ENCODE assay signal across 11 cellular contexts in the genomic region with DNA sequence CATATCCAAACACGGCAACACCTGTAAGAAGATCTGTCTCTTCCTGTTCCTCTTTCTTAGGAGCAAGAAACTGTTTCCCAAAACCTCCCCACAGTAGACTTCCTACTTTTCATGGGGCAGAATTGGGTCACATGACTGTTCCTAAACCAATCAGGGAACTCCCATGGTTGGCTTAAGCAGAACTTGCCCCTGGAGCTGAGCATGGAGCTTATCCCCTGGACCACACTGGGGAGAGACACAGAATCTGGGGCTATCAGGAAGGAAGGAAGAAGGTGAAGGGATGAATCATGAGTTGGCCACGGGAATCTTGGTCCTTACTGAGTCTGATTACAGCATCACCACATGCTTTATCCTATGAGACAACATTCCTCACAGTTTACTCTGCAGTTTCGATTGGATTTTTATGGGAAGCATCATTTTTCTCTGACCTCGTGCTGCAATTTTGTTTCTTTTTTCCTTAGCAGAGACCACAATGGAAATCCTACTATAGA.
DNase-seq lines count a peak whose midpoint lies in the region; ATAC-seq, FAIRE-seq and TF ChIP-seq lines count a peak whose summit lies in the region.
"Had no signal": no experiment of that assay in that cellular context is flagged by ENCODE, and none has a peak within 500 bp of the region (broad histone marks: within the 10 kb centered on the region; RNA-seq: fewer than 3 reads in every experiment).

No MANE protein-coding gene starts in this region.

- no peaks in the 10 kb centered on the region for H3K79me2 ChIP-seq in OCI-LY3 (ENCODE audit: low read length)
- no peaks in the 10 kb centered on the region for H3K79me2 ChIP-seq in endothelial cell of umbilical vein (ENCODE audit: control insufficient read depth, insufficient read depth, low read length)

- H3K36me3 ChIP-seq in OCI-LY3 (replicated peaks; ENCODE audit: low read depth, low read length) (no peaks in the 10 kb centered on the region), endothelial cell of umbilical vein (ENCODE audit: control insufficient read depth in 2 of 2, extremely low read depth in 1 of 2, insufficient read depth in 2 of 2, low read length in 2 of 2) (no peaks in the 10 kb centered on the region), prostate gland (no peaks in the 10 kb centered on the region)

- H3K9me1 ChIP-seq in endothelial cell of umbilical vein (replicated peaks; ENCODE audit: control insufficient read depth, extremely low read depth, insufficient read depth, low read length): no peaks in the 10 kb centered on the region

- H4K20me1 ChIP-seq in OCI-LY3 (ENCODE audit: insufficient read depth, low read length): no peaks in the 10 kb centered on the region
- H4K20me1 ChIP-seq in endothelial cell of umbilical vein (replicated peaks; ENCODE audit: control insufficient read depth, extremely low read depth, insufficient read depth, low read length): no peaks in the 10 kb centered on the region

- H3K27me3 ChIP-seq in OCI-LY3 (ENCODE audit: low read depth, low read length) (no peaks in the 10 kb centered on the region), endothelial cell of umbilical vein (ENCODE audit: control insufficient read depth in 2 of 2, insufficient read depth in 2 of 2, low read length in 2 of 2) (no peaks in the 10 kb centered on the region), prostate gland (replicated peaks; ENCODE audit: insufficient read depth) (no peaks in the 10 kb centered on the region)

- TF ChIP-seq POLR2A in endothelial cell of umbilical vein (IDR thresholded peaks at IDR 0.05; ENCODE audit: low read depth, low read length) (no peak), prostate gland (IDR thresholded peaks at IDR 0.05) (no peak)

- POLR2A ChIA-PET in endothelial cell of umbilical vein (lab: Charles Lee): no interaction called here

- H3K4me3 ChIP-seq in OCI-LY3 (ENCODE audit: low read length) (no peak overlapping the region), endothelial cell of umbilical vein (replicated peaks in 1 of 3; ENCODE audit: insufficient read depth in 1 of 3, low read depth in 1 of 3, low read length in 3 of 3) (no peak overlapping the region), prostate gland (no peak overlapping the region)

- H3K4me2 ChIP-seq in OCI-LY3 (ENCODE audit: low read length) (no peak overlapping the region; the same call in 1 of the 2 replicates), endothelial cell of umbilical vein (ENCODE audit: insufficient read depth, low read length) (no peak overlapping the region)

- H3K27me3 Mint-ChIP-seq in stimulated activated memory B cell treated with anti-CD40 and anti-IgM and Interleukin-4, amounts not matched to agents 10 μg/mL and 1 μg/mL and 100 μg/mL, for 72 hours: peaks cover 19% of the 10 kb centered on the region

- no peak for TF ChIP-seq CTCF in OCI-LY3 (IDR thresholded peaks at IDR 0.05; ENCODE audit: low read depth, low read length)
- no peak for TF ChIP-seq CTCF in endothelial cell of umbilical vein (IDR thresholded peaks at IDR 0.05; ENCODE audit: extremely low read depth in 1 of 2, insufficient read depth in 1 of 2, low read depth in 1 of 2, low read length in 2 of 2)
- TF ChIP-seq CTCF in prostate gland (IDR thresholded peaks at IDR 0.05): no peak

- H3K9me3 Mint-ChIP-seq in stimulated activated memory B cell treated with anti-CD40 and anti-IgM and Interleukin-4, amounts not matched to agents 10 μg/mL and 1 μg/mL and 100 μg/mL, for 72 hours: no peaks in the 10 kb centered on the region
- H3K9me3 Mint-ChIP-seq: T-helper 1 cell treated with Interleukin-12 subunit alpha and Interleukin-12 subunit beta and Interleukin-4 antibody, amounts not matched to agents 30 μg/mL and 1 μg/mL, for 36 hours had no signal

- intact Hi-C loops in endothelial cell of umbilical vein (cut with micrococcal nuclease): loop anchor here (5.0 kb wide), 1 partner anchor 1895 kb away; no protein-coding TSS in a partner anchor
- intact Hi-C loops in prostate gland (cut with DNase I): loop anchor here (5.0 kb wide), 1 partner anchor 45 kb away; no protein-coding TSS in a partner anchor

- no peaks in the 10 kb centered on the region for H3K4me1 ChIP-seq in OCI-LY3 (ENCODE audit: low read length)
- H3K4me1 ChIP-seq in endothelial cell of umbilical vein (ENCODE audit: control insufficient read depth, extremely low read depth, insufficient read depth, low read length): peaks cover 3% of the 10 kb centered on the region
- peaks cover 7% of the 10 kb centered on the region for H3K4me1 ChIP-seq in prostate gland (replicated peaks)

- H3K36me3 Mint-ChIP-seq in stimulated activated memory B cell treated with anti-CD40 and anti-IgM and Interleukin-4, amounts not matched to agents 10 μg/mL and 1 μg/mL and 100 μg/mL, for 72 hours: no peaks in the 10 kb centered on the region

- ATAC-seq in stimulated activated memory B cell treated with anti-CD40 and anti-IgM and Interleukin-4, amounts not matched to agents 10 μg/mL and 1 μg/mL and 100 μg/mL, for 72 hours: no peak
- no peak for ATAC-seq in GM21390 (IDR thresholded peaks at IDR 0.05; ENCODE audit: unreplicated experiment)

- WGBS in prostate gland: 32% methylated on average over 4 of the region's 4 CpGs

- CTCF ChIA-PET in endothelial cell of umbilical vein (lab: Charles Lee): no interaction called here

- no TSS peak for BruUV-seq in endothelial cell of umbilical vein (replicated peaks; lab: Mats Ljungman, UMichigan)

- DNase-seq in Daoy (ENCODE audit: low read depth) (peak; percentile 89), endothelial cell of umbilical vein (ENCODE audit: low read depth, low spot score) (peak; percentile 28), prostate gland (ENCODE audit: low spot score) (no peak), HuH-7.5 (ENCODE audit: low spot score) (no peak), ureter (ENCODE audit: low spot score) (no peak)
- DNase-seq: activated naive CD4-positive, alpha-beta T cell treated with anti-CD3 and anti-CD28 coated beads, Interleukin-2, amount 50 U/mL, for 16 hours; kidney had no signal

- H2AFZ ChIP-seq in OCI-LY3 (ENCODE audit: low read depth, low read length) (0 out of 2 replicates have a peak overlapping the region, but pooled peaks have one; percentile 39), endothelial cell of umbilical vein (ENCODE audit: low read depth, low read length) (peak overlapping the region; percentile 4)

- no peak overlapping the region for H3K4me3 Mint-ChIP-seq in stimulated activated memory B cell treated with anti-CD40 and anti-IgM and Interleukin-4, amounts not matched to agents 10 μg/mL and 1 μg/mL and 100 μg/mL, for 72 hours
- H3K4me3 Mint-ChIP-seq: T-helper 1 cell treated with Interleukin-12 subunit alpha and Interleukin-12 subunit beta and Interleukin-4 antibody, amounts not matched to agents 30 μg/mL and 1 μg/mL, for 36 hours had no signal

- no peak overlapping the region for H3K27ac Mint-ChIP-seq in stimulated activated memory B cell treated with anti-CD40 and anti-IgM and Interleukin-4, amounts not matched to agents 10 μg/mL and 1 μg/mL and 100 μg/mL, for 72 hours
- H3K27ac Mint-ChIP-seq: T-helper 1 cell treated with Interleukin-12 subunit alpha and Interleukin-12 subunit beta and Interleukin-4 antibody, amounts not matched to agents 30 μg/mL and 1 μg/mL, for 36 hours had no signal

- peaks cover 7% of the 10 kb centered on the region for H3K4me1 Mint-ChIP-seq in stimulated activated memory B cell treated with anti-CD40 and anti-IgM and Interleukin-4, amounts not matched to agents 10 μg/mL and 1 μg/mL and 100 μg/mL, for 72 hours

- H3K27ac ChIP-seq in OCI-LY3 (ENCODE audit: low read length) (no peak overlapping the region), endothelial cell of umbilical vein (ENCODE audit: insufficient read depth, low read depth, low read length) (no peak overlapping the region), prostate gland (peak overlapping the region; percentile 58 to 69)

- FAIRE-seq in endothelial cell of umbilical vein (lab: Jason Lieb, UNC): peak; percentile 80
- FAIRE-seq: kidney had no signal

- H3K9me3 ChIP-seq in OCI-LY3 (ENCODE audit: insufficient read depth, low read length) (no peaks in the 10 kb centered on the region), endothelial cell of umbilical vein (replicated peaks; ENCODE audit: control insufficient read depth, insufficient read depth, low read length) (no peaks in the 10 kb centered on the region), prostate gland (no peaks in the 10 kb centered on the region)

- H3K9ac ChIP-seq in OCI-LY3 (ENCODE audit: low read length) (no peak overlapping the region), endothelial cell of umbilical vein (replicated peaks; ENCODE audit: extremely low read depth, insufficient read depth, low read length) (no peak overlapping the region)

- dilution Hi-C loops in endothelial cell of umbilical vein (cut with MboI; ENCODE audit: extremely low pct_ligation_motif_present, low sequenced_read_pairs): no loop called here

TF ChIP-seq in endothelial cell of umbilical vein, 7 proteins besides CTCF, POLR2A, EP300 and RAD21:
- TF ChIP-seq, protein P1, sequence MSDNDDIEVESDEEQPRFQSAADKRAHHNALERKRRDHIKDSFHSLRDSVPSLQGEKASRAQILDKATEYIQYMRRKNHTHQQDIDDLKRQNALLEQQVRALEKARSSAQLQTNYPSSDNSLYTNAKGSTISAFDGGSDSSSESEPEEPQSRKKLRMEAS (IDR thresholded peaks at IDR 0.05; ENCODE audit: insufficient read depth, insufficient read length): no peak
- no peak for TF ChIP-seq POLR2AphosphoS5 (IDR thresholded peaks at IDR 0.05; ENCODE audit: insufficient read depth, low read depth, low read length)
- TF ChIP-seq EZH2 (IDR thresholded peaks at IDR 0.05; ENCODE audit: borderline replicate concordance, low read depth, low read length, severe bottlenecking): no peak
- no peak for TF ChIP-seq MYC (IDR thresholded peaks at IDR 0.05; ENCODE audit: low read depth, low read length)
- peak; percentile 75 for TF ChIP-seq FOS (IDR thresholded peaks at IDR 0.05; ENCODE audit: borderline replicate concordance, insufficient read depth, low read length)
- peak; percentile 13 for TF ChIP-seq JUN (IDR thresholded peaks at IDR 0.05; ENCODE audit: borderline replicate concordance, insufficient read depth, insufficient read length, low read depth)
- peak; percentile 74 for TF ChIP-seq GATA2 (IDR thresholded peaks at IDR 0.05; ENCODE audit: insufficient read depth, insufficient read length, low read depth, low read length)

Comparison
In these comparisons a context has a peak if more than half of its experiments do, and no peak if none do; other contexts are left out.
1. DNase-seq: peak in Daoy (single experiment) and endothelial cell of umbilical vein (single experiment); none in prostate gland (single experiment), HuH-7.5 (single experiment) and ureter (single experiment).
2. H3K27ac ChIP-seq: peak in prostate gland (2 of 2); none in OCI-LY3 (single experiment) and endothelial cell of umbilical vein (single experiment).